In genomic region chr9:32954642-32955041, GRCh38 we compare ENCODE assay signal across 13 cellular contexts. TPM values are rescaled to one million over a fixed set of nuclear protein-coding genes. Genes with fewer than 3 reads are reported as not detected.
A peak's percentile ranks its signal among the peaks of the same experiment; 100 is the strongest.
DNase-seq lines count a peak whose midpoint lies in the region; TF ChIP-seq lines count a peak whose summit lies in the region.
"Had no signal": no experiment of that assay in that cellular context is flagged by ENCODE, and none has a peak within 500 bp of the region (broad histone marks: within the 10 kb centered on the region; RNA-seq: fewer than 3 reads in every experiment).

No MANE protein-coding gene starts in this region.

- dilution Hi-C loops in mammary epithelial cell (cut with HindIII; ENCODE audit: low sequenced_read_pairs): loop anchor here (25.0 kb wide), 2 partner anchors 367 to 567 kb away; partner anchors contain the start of gene ACO1

- H3K79me2 ChIP-seq in mammary epithelial cell (ENCODE audit: insufficient read depth, low read length): no peaks in the 10 kb centered on the region

- H3K36me3 ChIP-seq in mammary epithelial cell (ENCODE audit: insufficient read depth, low read length): no peaks in the 10 kb centered on the region
- H3K36me3 ChIP-seq: SJCRH30 had no signal

- no peak overlapping the region for H3K4me3 Mint-ChIP-seq in MCF 10A (ENCODE audit: unreplicated experiment)
- H3K4me3 Mint-ChIP-seq: H9 had no signal

- H3K4me1 ChIP-seq in mammary epithelial cell (ENCODE audit: insufficient read depth, low read length): no peaks in the 10 kb centered on the region
- H3K4me1 ChIP-seq: A549 had no signal

- H3K9me3 ChIP-seq in mammary epithelial cell (replicated peaks; ENCODE audit: insufficient read depth, low read length): no peaks in the 10 kb centered on the region
- H3K9me3 ChIP-seq: A549, SJCRH30 had no signal

- DNase-seq in MCF 10A (ENCODE audit: unreplicated experiment): peak; percentile 20
- DNase-seq in mammary epithelial cell: no peak
- peak; percentile 32 for DNase-seq in astrocyte of the hippocampus (ENCODE audit: low read depth, low spot score)
- peak; percentile 59 for DNase-seq in iris pigment epithelial cell (ENCODE audit: low read depth)
- no peak for DNase-seq in NCI-H1092 (lab: John Stamatoyannopoulos, UW)
- DNase-seq in cerebellar cortex (ENCODE audit: low spot score): no peak
- DNase-seq in putamen (ENCODE audit: low spot score): no peak
- no peak for DNase-seq in erythroblast (lab: John Stamatoyannopoulos, UW)
- DNase-seq: activated effector memory CD4-positive, alpha-beta T cell treated with anti-CD3 and anti-CD28 coated beads, Interleukin-2, amount 50 U/mL, for 16 hours; H9; NCI-H2029 had no signal

- H3K27me3 Mint-ChIP-seq in MCF 10A (ENCODE audit: insufficient read depth, unreplicated experiment): no peaks in the 10 kb centered on the region

- BruUV-seq in MCF 10A (replicated peaks; lab: Mats Ljungman, UMichigan) (no TSS peak), mammary epithelial cell (replicated peaks; lab: Mats Ljungman, UMichigan) (no TSS peak)

- no peak overlapping the region for H3K27ac Mint-ChIP-seq in MCF 10A (ENCODE audit: low read depth, unreplicated experiment)
- H3K27ac Mint-ChIP-seq: H9 had no signal

- H3K27ac ChIP-seq in mammary epithelial cell (ENCODE audit: insufficient read depth, low read depth, low read length): no peak overlapping the region
- H3K27ac ChIP-seq: A549, SJCRH30 had no signal

- TF ChIP-seq CTCF in MCF 10A (IDR thresholded peaks at IDR 0.05; ENCODE audit: unreplicated experiment) (no peak), mammary epithelial cell (conservative IDR thresholded peaks at IDR 0.05 in 1 of 2, IDR thresholded peaks at IDR 0.05 in 1 of 2; ENCODE audit: extremely low read depth in 1 of 2, insufficient read depth in 1 of 2, low read depth in 1 of 2, low read length in 2 of 2) (no peak)

- intact Hi-C loops in MCF 10A (cut with micrococcal nuclease) (no loop called here), mammary epithelial cell (cut with micrococcal nuclease) (no loop called here)

- TF ChIP-seq POLR2A in erythroblast (IDR thresholded peaks at IDR 0.05; ENCODE audit: low read length): no peak

- WGBS in mammary epithelial cell (ENCODE audit: low coverage, missing lambda C conversion rate): 95% methylated on average over 6 of the region's 6 CpGs

- no peak overlapping the region for H2AFZ ChIP-seq in mammary epithelial cell (ENCODE audit: low read depth, low read length)

- in situ Hi-C loops in mammary epithelial cell (cut with MboI; ENCODE audit: low sequenced_read_pairs in 2 of 2): loop anchor here in 1 of 2 donors (25.0 kb wide), 1 partner anchor 567 kb away; the partner anchor contains the start of gene ACO1

- POLR2A ChIA-PET in MCF 10A (lab: Yijun Ruan, JAX): interaction anchor here (1.0 kb wide), 1 partner anchor 364 kb away, joined by 3 read pairs; no protein-coding TSS in a partner anchor

- no peak overlapping the region for H3K4me2 ChIP-seq in mammary epithelial cell (ENCODE audit: insufficient read depth, low read depth, low read length)
- H3K4me2 ChIP-seq: A549 had no signal

- no peaks in the 10 kb centered on the region for H3K9me3 Mint-ChIP-seq in MCF 10A (ENCODE audit: unreplicated experiment)

- no peak overlapping the region for H3K9ac ChIP-seq in mammary epithelial cell (ENCODE audit: insufficient read depth, low read length)

- no peaks in the 10 kb centered on the region for H3K27me3 ChIP-seq in mammary epithelial cell (ENCODE audit: insufficient read depth, low read length)
- H3K27me3 ChIP-seq: SJCRH30 had no signal

- H3K36me3 Mint-ChIP-seq in MCF 10A (ENCODE audit: insufficient read depth, unreplicated experiment): peaks cover 6% of the 10 kb centered on the region

- CTCF ChIA-PET in MCF 10A (lab: Yijun Ruan, JAX): interaction anchor here (0.6 to 4.1 kb wide), 5 partner anchors 13 to 576 kb away, joined by 3 to 30 read pairs (median 5); no protein-coding TSS in a partner anchor
- CTCF ChIA-PET in mammary epithelial cell (lab: Charles Lee; ENCODE audit: low non-redundant PET): no interaction called here

- peaks cover 6% of the 10 kb centered on the region for H3K4me1 Mint-ChIP-seq in MCF 10A (ENCODE audit: insufficient read depth, unreplicated experiment)

- H3K4me3 ChIP-seq in mammary epithelial cell (replicated peaks in 1 of 3; ENCODE audit: insufficient read depth in 1 of 3, low read depth in 2 of 3, low read length in 3 of 3): no peak overlapping the region
- H3K4me3 ChIP-seq: A549, SJCRH30 had no signal

- no peaks in the 10 kb centered on the region for H4K20me1 ChIP-seq in mammary epithelial cell (ENCODE audit: insufficient read depth, low read length)

RNA-seq across cellular contexts. Expression of gene APTX, which starts 46.8 kb away (rescaled TPM):
- 97.4 and 99.2 TPM in 2 replicates for total RNA-seq in MCF 10A (2022)
- total RNA-seq in mammary epithelial cell: 10 to 100 TPM; 37.5 to 72.2 TPM
- polyA plus RNA-seq in mammary epithelial cell: 46.2 TPM
- 37.8 TPM for polyA minus RNA-seq in mammary epithelial cell

Comparison
In these comparisons a context has a peak if more than half of its experiments do, and no peak if none do; other contexts are left out.
1. DNase-seq: peak in MCF 10A (single experiment), astrocyte of the hippocampus (single experiment) and iris pigment epithelial cell (single experiment); none in mammary epithelial cell (single experiment), NCI-H1092 (single experiment), cerebellar cortex (single experiment), putamen (single experiment) and erythroblast (0 of 2).